8 cellular contexts compared by ENCODE assay signal in the genomic region with DNA sequence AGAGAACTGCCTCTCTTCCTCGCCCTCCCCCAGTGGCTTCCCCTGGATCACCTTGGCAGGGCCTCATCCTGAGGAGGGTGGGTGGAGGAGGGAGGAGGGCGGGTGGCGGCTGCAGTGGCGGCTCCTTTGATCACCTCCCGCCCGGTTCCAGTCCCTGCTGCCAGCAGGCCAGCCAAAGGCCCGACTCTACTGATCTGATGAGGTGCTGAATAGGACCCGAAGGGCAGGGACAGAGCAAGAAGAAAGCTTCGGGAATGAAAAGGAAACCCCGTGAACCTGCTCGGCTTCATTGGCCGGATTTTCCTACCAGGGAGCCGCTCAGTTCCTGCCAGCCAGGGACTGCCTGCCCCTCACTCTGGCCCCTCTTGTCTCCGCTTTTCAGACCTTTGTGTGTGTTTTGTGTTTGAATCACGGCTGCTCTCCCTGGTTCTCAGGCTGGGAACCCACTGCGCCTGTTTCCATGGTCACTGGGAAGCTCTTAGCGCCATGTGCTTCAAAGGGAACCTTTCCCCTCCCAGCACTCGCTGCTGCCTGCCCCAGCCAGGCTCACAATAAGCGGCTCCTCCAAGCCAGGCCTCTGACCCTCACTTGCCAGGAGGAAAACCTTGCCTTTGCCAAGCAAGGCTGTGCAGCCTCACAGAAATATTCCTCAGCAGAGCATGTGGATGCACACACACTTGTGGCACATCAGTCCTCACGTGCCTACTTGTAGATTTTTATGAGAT.
DNase-seq lines count a peak whose midpoint lies in the region; ATAC-seq and TF ChIP-seq lines count a peak whose summit lies in the region.

No MANE protein-coding gene starts in this region.

- H3K36me3 ChIP-seq in iPS DF 6.9 (ENCODE audit: control insufficient read depth, insufficient read depth, low read length) (no peaks in the 10 kb centered on the region), brain microvascular endothelial cell (replicated peaks) (no peaks in the 10 kb centered on the region)

- no CpG with 5 or more reads among the region's 20 CpGs for WGBS in iPS DF 6.9 (ENCODE audit: insufficient coverage, insufficient read length)

- H3K4me1 ChIP-seq in iPS DF 6.9 (ENCODE audit: control insufficient read depth, insufficient read depth, low read length), result peaks cover 9% of the 10 kb centered on the region; the same call in 1 of the 2 replicates

- TF ChIP-seq CTCF in brain microvascular endothelial cell (IDR thresholded peaks at IDR 0.05; ENCODE audit: low read depth, low read length, missing control alignments), result no peak

- H3K4me3 ChIP-seq in iPS DF 6.9 (ENCODE audit: low read length), result no peak overlapping the region
- no peak overlapping the region for H3K4me3 ChIP-seq in brain microvascular endothelial cell (ENCODE audit: low read depth, low read length)

- H3K27ac ChIP-seq in iPS DF 6.9 (ENCODE audit: low read length) (peak overlapping the region; percentile 3), brain microvascular endothelial cell (no peak overlapping the region)

- no peak for ATAC-seq in stimulated activated naive CD8-positive, alpha-beta T cell treated with anti-CD3 and anti-CD28 coated beads, Interleukin-15, Interleukin-2, amounts not matched to agents 100 U/mL and 50 U/mL, for 24 hours

- peak; percentile 39 for DNase-seq in HK-2 (ENCODE audit: unreplicated experiment)
- DNase-seq in amygdala (lab: John Stamatoyannopoulos, UW), result peak in 50 of 56 donors; percentile 24 to 84 (median 61)
- peak; percentile 47 for DNase-seq in iPS DF 6.9 (ENCODE audit: low read depth, low spot score)
- DNase-seq in retina, result peak; percentile 84
- no peak for DNase-seq in brain microvascular endothelial cell
- DNase-seq in stimulated activated naive CD8-positive, alpha-beta T cell treated with anti-CD3 and anti-CD28 coated beads, Interleukin-15, Interleukin-2, amounts not matched to agents 100 U/mL and 50 U/mL, for 24 hours, result no peak
- DNase-seq in activated T-cell treated with anti-CD3 and anti-CD28 coated beads, Interleukin-2, amount 50 U/mL, for 1 hour, result no peak
- DNase-seq in stimulated activated CD4-positive, alpha-beta T cell treated with anti-CD3 and anti-CD28 coated beads, Interleukin-1b, Interleukin-23, amount 100 ng/mL, for 48 hours, result no peak

- H3K9me3 ChIP-seq in iPS DF 6.9 (ENCODE audit: control insufficient read depth, insufficient read depth, low read length), result no peaks in the 10 kb centered on the region

- in situ Hi-C loops in brain microvascular endothelial cell (cut with HindIII; ENCODE audit: low pct_ligation_motif_present, low sequenced_read_pairs), result no loop called here

- no peaks in the 10 kb centered on the region for H3K27me3 ChIP-seq in iPS DF 6.9 (ENCODE audit: control insufficient read depth, insufficient read depth, low read length)
- no peaks in the 10 kb centered on the region for H3K27me3 ChIP-seq in brain microvascular endothelial cell (replicated peaks)

Comparison
In these comparisons a context has a peak if more than half of its experiments do, and no peak if none do; other contexts are left out.
1. DNase-seq: peak in HK-2 (single experiment), amygdala (50 of 56), iPS DF 6.9 (single experiment) and retina (single experiment); none in brain microvascular endothelial cell (single experiment), stimulated activated naive CD8-positive, alpha-beta T cell treated with anti-CD3 and anti-CD28 coated beads, Interleukin-15, Interleukin-2, amounts not matched to agents 100 U/mL and 50 U/mL, for 24 hours (single experiment), activated T-cell treated with anti-CD3 and anti-CD28 coated beads, Interleukin-2, amount 50 U/mL, for 1 hour (single experiment) and stimulated activated CD4-positive, alpha-beta T cell treated with anti-CD3 and anti-CD28 coated beads, Interleukin-1b, Interleukin-23, amount 100 ng/mL, for 48 hours (single experiment).